Comparison of ENCODE assay signal across 30 cellular contexts in the genomic region with DNA sequence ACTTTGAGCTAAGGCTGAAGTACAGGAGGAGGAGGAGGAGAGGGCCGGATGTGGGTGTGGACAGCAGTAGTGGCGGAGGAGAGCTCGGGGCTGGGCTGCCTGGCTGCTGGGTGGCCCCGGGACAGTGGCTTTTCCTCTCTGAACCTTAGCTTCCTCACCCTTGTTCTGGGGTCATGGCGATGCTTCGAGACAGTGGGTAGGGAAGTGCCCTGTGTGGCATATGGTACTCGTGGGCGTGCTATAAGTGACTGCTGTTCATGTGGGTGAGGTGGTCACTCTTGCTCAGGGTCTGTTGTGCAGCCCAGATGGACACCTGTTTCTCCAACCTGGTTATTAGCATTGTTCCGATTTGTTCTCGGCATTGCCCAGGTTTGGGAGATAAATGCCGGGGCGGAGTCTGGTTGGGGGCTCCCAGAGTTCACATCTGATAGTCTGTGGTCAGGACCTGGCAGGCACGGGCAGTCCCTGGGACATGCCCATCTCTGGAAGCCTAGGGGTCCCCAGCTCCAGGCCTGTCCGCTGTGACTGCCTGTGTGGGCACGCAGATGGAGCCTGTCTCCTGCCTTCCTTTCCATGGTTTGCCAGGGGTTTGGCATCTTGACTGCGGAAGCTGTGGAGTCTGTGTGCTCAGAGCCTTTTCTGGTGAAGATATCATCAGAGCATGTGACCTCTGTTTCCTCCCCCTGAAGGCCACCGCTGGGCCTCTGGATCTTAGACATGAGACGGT. TPM values are rescaled to one million over a fixed set of nuclear protein-coding genes. Genes with fewer than 3 reads are reported as not detected.
DNase-seq lines count a peak whose midpoint lies in the region; ATAC-seq, FAIRE-seq and TF ChIP-seq lines count a peak whose summit lies in the region.
"Had no signal": no experiment of that assay in that cellular context is flagged by ENCODE, and none has a peak within 500 bp of the region (broad histone marks: within the 10 kb centered on the region; RNA-seq: fewer than 3 reads in every experiment).

No MANE protein-coding gene starts in this region.

- peak; percentile 21 for DNase-seq in 8988T
- peak; percentile 1 for DNase-seq in OCI-M1 (lab: John Stamatoyannopoulos, UW)
- DNase-seq in kidney: peak; percentile 69
- peak; percentile 59 for DNase-seq in sigmoid colon
- DNase-seq in T-helper 9 cell: no peak
- DNase-seq in NCI-H187 treated with DMSO at 0.1 percent for 48 hours (lab: John Stamatoyannopoulos, UW): no peak
- DNase-seq: AML-193; CD4-positive, alpha-beta memory T cell; COR-L47; DMS53; Kasumi-1; MG63; NCI-H1105 treated with DMSO at 0.1 percent for 48 hours; NCI-H146; NCI-H2029; NCI-H446; NCI-H524 treated with DMSO at 0.1 percent for 48 hours; NCI-H774; NK-92 treated with Interleukin-12 subunit alpha and Interleukin-12 subunit beta, amount 100 ng/mL, for 24 hours; SHP77 treated with DMSO at 0.1 percent for 48 hours; SW 1271 had no signal

- TF ChIP-seq EP300 in sigmoid colon (IDR thresholded peaks at IDR 0.05): no peak

- H3K4me3 ChIP-seq in kidney (ENCODE audit: low read length in 2 of 2): no peak overlapping the region
- H3K4me3 ChIP-seq in sigmoid colon: no peak overlapping the region
- H3K4me3 ChIP-seq: A549; BLaER1 treated with 17β-estradiol and CSF1 and Interleukin-3, amounts not matched to agents 10 nM and 100 nM; MG63 had no signal

- no peaks in the 10 kb centered on the region for H3K9me3 ChIP-seq in kidney (ENCODE audit: control insufficient read depth in 1 of 2, low read length in 2 of 2)
- no peaks in the 10 kb centered on the region for H3K9me3 ChIP-seq in sigmoid colon
- H3K9me3 ChIP-seq: A549; BLaER1 treated with 17β-estradiol and CSF1 and Interleukin-3, amounts not matched to agents 10 nM and 100 nM; MG63 had no signal

- no peak for TF ChIP-seq CTCF in kidney (IDR thresholded peaks at IDR 0.05; ENCODE audit: borderline replicate concordance, extremely low read depth, insufficient read depth)
- TF ChIP-seq CTCF in sigmoid colon (IDR thresholded peaks at IDR 0.05): no peak

- H3K27me3 ChIP-seq in sigmoid colon: peaks cover 12 to 69% (median 22%) of the 10 kb centered on the region in 3 donors
- H3K27me3 ChIP-seq: MG63 had no signal

- ATAC-seq in GM19467 (IDR thresholded peaks at IDR 0.05; ENCODE audit: unreplicated experiment): no peak
- ATAC-seq: Panc1 had no signal

- intact Hi-C loops in kidney (cut with DNase I): no loop called here
- intact Hi-C loops in sigmoid colon (cut with DNase I): no loop called here

- H3K9ac ChIP-seq in kidney (ENCODE audit: low read length in 2 of 2): no peak overlapping the region
- H3K9ac ChIP-seq: BLaER1 treated with 17β-estradiol and CSF1 and Interleukin-3, amounts not matched to agents 10 nM and 100 nM had no signal

- H3K36me3 ChIP-seq in kidney (ENCODE audit: control insufficient read depth in 1 of 2, insufficient read depth in 2 of 2, low read length in 2 of 2): no peaks in the 10 kb centered on the region
- H3K36me3 ChIP-seq in sigmoid colon: no peaks in the 10 kb centered on the region
- H3K36me3 ChIP-seq: BLaER1 treated with 17β-estradiol and CSF1 and Interleukin-3, amounts not matched to agents 10 nM and 100 nM; MG63 had no signal

- FAIRE-seq in kidney (lab: Jason Lieb, UNC): no peak
- FAIRE-seq: A549, G401.6, HepG2 had no signal

- 71 to 81% methylated on average over 18 of the region's 18 CpGs for WGBS in sigmoid colon, 2 donors

- H3K27ac ChIP-seq in kidney (ENCODE audit: low read depth in 2 of 2, low read length in 2 of 2): no peak overlapping the region
- H3K27ac ChIP-seq in sigmoid colon: no peak overlapping the region
- H3K27ac ChIP-seq: A549; BLaER1 treated with 17β-estradiol and CSF1 and Interleukin-3, amounts not matched to agents 10 nM and 100 nM; RWPE1 had no signal

- peaks cover 0 to 5% of the 10 kb centered on the region in 2 donors for H3K4me1 ChIP-seq in kidney (ENCODE audit: control insufficient read depth in 1 of 2, insufficient read depth in 1 of 2, low read depth in 1 of 2, low read length in 2 of 2)
- peaks cover 0 to 6% (median 5%) of the 10 kb centered on the region in 4 donors for H3K4me1 ChIP-seq in sigmoid colon
- H3K4me1 ChIP-seq: A549 had no signal

- TF ChIP-seq POLR2A in sigmoid colon (IDR thresholded peaks at IDR 0.05): no peak

RNA-seq across cellular contexts. Expression of gene CPZ, which starts 4.9 kb away (rescaled TPM):
- total RNA-seq in kidney (2.6 TPM), sigmoid colon (1 to 10 TPM in 3 of 4 donors, under 1 TPM in 1; 0.54 to 8.3 (median 3.0) TPM)
- polyA plus RNA-seq in kidney (ENCODE audit: insufficient read depth, low read depth, low replicate concordance) (1.2 TPM), sigmoid colon (1 to 10 TPM in 2 of 3 donors, under 1 TPM in 1; 0.46 to 2.4 (median 1.8) TPM)
- total RNA-seq: CD4-positive, alpha-beta memory T cell; HT1080 had no signal
- polyA plus RNA-seq: CD4-positive, alpha-beta memory T cell had no signal

RNA-seq across cellular contexts. Expression of gene GPR78, which starts 7.4 kb away (rescaled TPM):
- total RNA-seq in kidney: not detected
- polyA plus RNA-seq in kidney (ENCODE audit: insufficient read depth, low read depth, low replicate concordance): not detected
- total RNA-seq in sigmoid colon: under 1 TPM in 1 of 4 donors, not detected in 3; 0.28 TPM
- under 1 TPM in 1 of 3 donors, not detected in 2; 0.04 TPM for polyA plus RNA-seq in sigmoid colon
- total RNA-seq: CD4-positive, alpha-beta memory T cell; H4; HT1080 had no signal
- polyA plus RNA-seq: CD4-positive, alpha-beta memory T cell had no signal

Comparison
In these comparisons a context has a peak if more than half of its experiments do, and no peak if none do; other contexts are left out.
1. DNase-seq: peak in 8988T (single experiment), OCI-M1 (single experiment), kidney (single experiment) and sigmoid colon (single experiment); none in T-helper 9 cell (single experiment) and NCI-H187 treated with DMSO at 0.1 percent for 48 hours (single experiment).